In the genomic region with DNA sequence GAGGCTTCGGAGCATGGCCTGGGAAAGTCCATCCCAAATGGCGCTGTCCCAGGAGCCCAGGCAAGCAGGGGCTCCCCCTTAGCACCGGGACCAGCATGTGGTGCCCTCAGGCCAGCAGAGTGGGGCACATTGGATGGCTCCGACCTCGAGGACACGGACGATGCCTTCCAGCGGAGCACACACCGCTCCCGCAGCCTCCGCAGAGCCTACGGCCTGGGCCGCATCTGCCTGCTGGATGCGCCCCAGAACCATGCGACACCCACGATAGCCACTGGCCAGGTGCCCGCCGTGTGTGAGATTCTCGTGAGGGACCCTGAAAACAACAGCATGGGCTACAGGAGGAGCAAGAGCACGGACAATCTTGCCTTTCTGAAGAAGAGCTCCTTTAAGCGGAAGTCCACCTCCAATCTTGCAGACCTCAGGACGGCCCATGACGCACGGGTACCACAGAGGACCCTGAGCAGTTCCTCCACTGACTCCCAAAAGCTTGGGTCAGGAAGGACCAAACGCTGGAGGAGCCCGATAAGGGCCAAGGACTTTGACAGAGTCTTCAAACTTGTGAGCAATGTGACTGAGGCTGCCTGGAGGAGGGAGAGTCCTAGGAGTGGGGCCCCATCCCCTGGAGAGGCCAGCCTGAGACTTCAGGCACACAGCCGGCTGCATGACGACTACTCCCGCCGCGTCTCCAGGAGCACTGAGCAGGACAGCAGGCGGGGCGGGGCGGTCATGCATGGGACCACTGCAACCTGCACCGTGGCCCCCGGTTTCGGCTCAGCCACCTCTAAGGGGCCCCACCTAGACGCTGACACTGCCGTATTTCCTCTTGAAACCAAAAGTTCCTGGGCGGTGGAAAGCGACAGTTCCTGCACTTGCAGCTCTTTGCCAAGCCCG, we compare ENCODE assay signal across 15 cellular contexts.
DNase-seq lines count a peak whose midpoint lies in the region; ATAC-seq and TF ChIP-seq lines count a peak whose summit lies in the region.
"Had no signal": no experiment of that assay in that cellular context is flagged by ENCODE, and none has a peak within 500 bp of the region (broad histone marks: within the 10 kb centered on the region; RNA-seq: fewer than 3 reads in every experiment).

No MANE protein-coding gene starts in this region.

- 85 to 90% (median 89%) methylated on average over 41 to 42 of the region's 42 CpGs for WGBS in psoas muscle, 3 donors

- no peaks in the 10 kb centered on the region for H3K9me3 ChIP-seq in WERI-Rb-1 (ENCODE audit: severe bottlenecking)
- H3K9me3 ChIP-seq in psoas muscle = no peaks in the 10 kb centered on the region
- H3K9me3 ChIP-seq: A549, tibial artery had no signal

- H3K27me3 ChIP-seq in WERI-Rb-1 (ENCODE audit: insufficient read depth, low read depth, severe bottlenecking) (no peaks in the 10 kb centered on the region), psoas muscle (ENCODE audit: insufficient read depth in 3 of 3, low read length in 2 of 3) (no peaks in the 10 kb centered on the region)
- H3K27me3 ChIP-seq: tibial artery had no signal

- H3K27ac ChIP-seq in WERI-Rb-1 = no peak overlapping the region
- no peak overlapping the region for H3K27ac ChIP-seq in psoas muscle
- H3K27ac ChIP-seq: A549, PC-9, tibial artery had no signal

- CTCF ChIA-PET in activated CD4-positive, alpha-beta T cell treated with anti-CD3 and anti-CD28 coated beads, Interleukin-2, amount 10 ng/mL, durations not matched to agents 7 days and 5 days (lab: Charles Lee) = interaction anchor here (1.0 to 2.0 kb wide), 2 partner anchors 31 to 203 kb away, joined by 3 to 5 read pairs; no protein-coding TSS in a partner anchor

- intact Hi-C loops in psoas muscle (cut with DNase I) = loop anchor here (5.0 to 10.0 kb wide), 2 partner anchors 169 to 201 kb away; no protein-coding TSS in a partner anchor

- H3K4me3 ChIP-seq in WERI-Rb-1 (ENCODE audit: low read depth, low read length) (no peak overlapping the region), psoas muscle (no peak overlapping the region)
- H3K4me3 ChIP-seq: A549, PC-9, tibial artery had no signal

- H3K27ac Mint-ChIP-seq in activated CD4-positive, alpha-beta T cell treated with anti-CD3 and anti-CD28 coated beads, Interleukin-2, amount 10 ng/mL, durations not matched to agents 7 days and 5 days = peak overlapping the region; percentile 81
- no peak overlapping the region for H3K27ac Mint-ChIP-seq in activated naive CD8-positive, alpha-beta T cell treated with anti-CD3 and anti-CD28 coated beads, Interleukin-2, amount 50 U/mL, for 24 hours
- H3K27ac Mint-ChIP-seq: progenitor cell of endocrine pancreas had no signal

- H3K4me1 ChIP-seq in psoas muscle = no peaks in the 10 kb centered on the region
- H3K4me1 ChIP-seq: tibial artery had no signal

- DNase-seq in activated CD4-positive, alpha-beta T cell treated with anti-CD3 and anti-CD28 coated beads, Interleukin-2, amount 10 ng/mL, durations not matched to agents 7 days and 5 days = no peak
- no peak for DNase-seq in activated CD4-positive, alpha-beta T cell treated with anti-CD3 and anti-CD28 coated beads, Interleukin-2, amount 50 U/mL, for 48 hours
- DNase-seq in activated naive CD8-positive, alpha-beta T cell treated with anti-CD3 and anti-CD28 coated beads, Interleukin-2, amount 50 U/mL, for 24 hours = peak; percentile 18
- DNase-seq in stimulated activated naive CD8-positive, alpha-beta T cell treated with anti-CD3 and anti-CD28 coated beads, Interleukin-15, Interleukin-2, amounts not matched to agents 100 U/mL and 50 U/mL, for 24 hours = peak; percentile 16
- no peak for DNase-seq in WERI-Rb-1
- DNase-seq in psoas muscle = no peak
- DNase-seq: activated effector memory CD4-positive, alpha-beta T cell treated with anti-CD3 and anti-CD28 coated beads, Interleukin-2, amount 50 U/mL, for 16 hours; dermis blood vessel endothelial cell; NCI-H1092; PC-9; tibial artery had no signal

- no peaks in the 10 kb centered on the region for H3K27me3 Mint-ChIP-seq in activated CD4-positive, alpha-beta T cell treated with anti-CD3 and anti-CD28 coated beads, Interleukin-2, amount 10 ng/mL, durations not matched to agents 7 days and 5 days
- no peaks in the 10 kb centered on the region for H3K27me3 Mint-ChIP-seq in activated naive CD8-positive, alpha-beta T cell treated with anti-CD3 and anti-CD28 coated beads, Interleukin-2, amount 50 U/mL, for 24 hours
- H3K27me3 Mint-ChIP-seq: progenitor cell of endocrine pancreas had no signal

- no peak for TF ChIP-seq CTCF in WERI-Rb-1 (IDR thresholded peaks at IDR 0.05; ENCODE audit: low read depth, low read length)
- no peak for TF ChIP-seq CTCF in psoas muscle (IDR thresholded peaks at IDR 0.05)

- POLR2A ChIA-PET in activated CD4-positive, alpha-beta T cell treated with anti-CD3 and anti-CD28 coated beads, Interleukin-2, amount 10 ng/mL, durations not matched to agents 7 days and 5 days (lab: Charles Lee) = no interaction called here

- no peaks in the 10 kb centered on the region for H3K36me3 Mint-ChIP-seq in activated CD4-positive, alpha-beta T cell treated with anti-CD3 and anti-CD28 coated beads, Interleukin-2, amount 10 ng/mL, durations not matched to agents 7 days and 5 days (ENCODE audit: low read depth)
- H3K36me3 Mint-ChIP-seq in activated naive CD8-positive, alpha-beta T cell treated with anti-CD3 and anti-CD28 coated beads, Interleukin-2, amount 50 U/mL, for 24 hours (ENCODE audit: low read depth) = peaks cover 2% of the 10 kb centered on the region

- peak; percentile 55 for ATAC-seq in GM21786 (IDR thresholded peaks at IDR 0.05; ENCODE audit: unreplicated experiment)
- no peak for ATAC-seq in activated naive CD8-positive, alpha-beta T cell treated with anti-CD3 and anti-CD28 coated beads, Interleukin-2, amount 50 U/mL, for 24 hours
- ATAC-seq in stimulated activated naive CD8-positive, alpha-beta T cell treated with anti-CD3 and anti-CD28 coated beads, Interleukin-15, Interleukin-2, amounts not matched to agents 100 U/mL and 50 U/mL, for 24 hours = peak; percentile 28
- no peak for ATAC-seq in HG02884 (IDR thresholded peaks at IDR 0.05; ENCODE audit: unreplicated experiment)
- no peak for ATAC-seq in psoas muscle
- ATAC-seq: A549 had no signal

- peaks cover 26% of the 10 kb centered on the region for H3K4me1 Mint-ChIP-seq in activated CD4-positive, alpha-beta T cell treated with anti-CD3 and anti-CD28 coated beads, Interleukin-2, amount 10 ng/mL, durations not matched to agents 7 days and 5 days
- peaks cover 35% of the 10 kb centered on the region for H3K4me1 Mint-ChIP-seq in activated naive CD8-positive, alpha-beta T cell treated with anti-CD3 and anti-CD28 coated beads, Interleukin-2, amount 50 U/mL, for 24 hours

- H3K36me3 ChIP-seq in WERI-Rb-1 (no peaks in the 10 kb centered on the region), psoas muscle (ENCODE audit: insufficient read depth in 1 of 2, low read depth in 1 of 2) (no peaks in the 10 kb centered on the region)

- H3K9me3 Mint-ChIP-seq in activated CD4-positive, alpha-beta T cell treated with anti-CD3 and anti-CD28 coated beads, Interleukin-2, amount 10 ng/mL, durations not matched to agents 7 days and 5 days = no peaks in the 10 kb centered on the region
- H3K9me3 Mint-ChIP-seq in activated naive CD8-positive, alpha-beta T cell treated with anti-CD3 and anti-CD28 coated beads, Interleukin-2, amount 50 U/mL, for 24 hours = no peaks in the 10 kb centered on the region

- H3K4me3 Mint-ChIP-seq in activated CD4-positive, alpha-beta T cell treated with anti-CD3 and anti-CD28 coated beads, Interleukin-2, amount 10 ng/mL, durations not matched to agents 7 days and 5 days = peak overlapping the region; percentile 27
- peak overlapping the region; percentile 46 for H3K4me3 Mint-ChIP-seq in activated naive CD8-positive, alpha-beta T cell treated with anti-CD3 and anti-CD28 coated beads, Interleukin-2, amount 50 U/mL, for 24 hours

Comparison
In these comparisons a context has a peak if more than half of its experiments do, and no peak if none do; other contexts are left out.
1. DNase-seq: peak in activated naive CD8-positive, alpha-beta T cell treated with anti-CD3 and anti-CD28 coated beads, Interleukin-2, amount 50 U/mL, for 24 hours (single experiment) and stimulated activated naive CD8-positive, alpha-beta T cell treated with anti-CD3 and anti-CD28 coated beads, Interleukin-15, Interleukin-2, amounts not matched to agents 100 U/mL and 50 U/mL, for 24 hours (single experiment); none in activated CD4-positive, alpha-beta T cell treated with anti-CD3 and anti-CD28 coated beads, Interleukin-2, amount 10 ng/mL, durations not matched to agents 7 days and 5 days (single experiment), activated CD4-positive, alpha-beta T cell treated with anti-CD3 and anti-CD28 coated beads, Interleukin-2, amount 50 U/mL, for 48 hours (0 of 2), WERI-Rb-1 (single experiment) and psoas muscle (0 of 2).
2. ATAC-seq: peak in GM21786 (single experiment) and stimulated activated naive CD8-positive, alpha-beta T cell treated with anti-CD3 and anti-CD28 coated beads, Interleukin-15, Interleukin-2, amounts not matched to agents 100 U/mL and 50 U/mL, for 24 hours (single experiment); none in activated naive CD8-positive, alpha-beta T cell treated with anti-CD3 and anti-CD28 coated beads, Interleukin-2, amount 50 U/mL, for 24 hours (single experiment), HG02884 (single experiment) and psoas muscle (0 of 4).